1 cellular context compared by ENCODE assay signal in the genomic region with DNA sequence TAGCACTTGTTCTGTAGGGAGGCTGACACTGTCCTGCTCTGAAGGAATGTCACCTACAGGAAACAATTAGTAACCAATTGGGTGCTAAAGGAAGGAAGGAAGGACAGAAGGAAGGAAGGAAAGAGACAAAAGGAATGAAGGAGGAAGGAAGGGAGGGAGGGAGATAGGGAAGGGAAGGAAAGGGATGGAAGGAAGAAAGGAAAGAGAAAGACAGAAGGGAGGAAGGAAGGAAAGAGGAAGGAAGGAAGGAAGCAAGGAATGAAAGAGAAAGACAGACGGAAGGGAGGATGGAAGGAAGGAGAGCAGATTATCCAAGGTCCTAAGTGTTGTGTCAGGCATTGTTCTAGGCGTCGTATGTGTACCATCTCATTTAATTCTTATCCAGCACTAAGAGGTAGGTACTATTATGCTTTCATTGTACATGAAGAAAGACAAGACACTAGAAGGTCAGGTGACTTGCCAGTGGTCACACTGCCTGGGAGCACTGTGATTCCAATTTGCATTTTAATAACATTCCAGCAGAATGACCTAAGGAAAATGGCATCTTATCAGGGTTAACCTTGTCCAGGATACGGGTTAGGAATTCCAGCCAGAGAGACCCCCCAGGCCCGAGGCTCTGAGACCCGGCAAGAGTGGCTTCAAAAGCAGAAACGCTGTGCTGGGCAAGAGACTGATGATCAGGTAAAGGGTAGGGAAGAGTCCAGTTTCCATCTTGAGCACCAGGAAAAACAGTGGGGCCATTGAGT.
TF ChIP-seq lines count a peak whose summit lies in the region.

No MANE protein-coding gene starts in this region.

TF ChIP-seq in GM23338, 12 proteins besides CTCF, POLR2A, EP300 and RAD21:
- TF ChIP-seq, protein P1, sequence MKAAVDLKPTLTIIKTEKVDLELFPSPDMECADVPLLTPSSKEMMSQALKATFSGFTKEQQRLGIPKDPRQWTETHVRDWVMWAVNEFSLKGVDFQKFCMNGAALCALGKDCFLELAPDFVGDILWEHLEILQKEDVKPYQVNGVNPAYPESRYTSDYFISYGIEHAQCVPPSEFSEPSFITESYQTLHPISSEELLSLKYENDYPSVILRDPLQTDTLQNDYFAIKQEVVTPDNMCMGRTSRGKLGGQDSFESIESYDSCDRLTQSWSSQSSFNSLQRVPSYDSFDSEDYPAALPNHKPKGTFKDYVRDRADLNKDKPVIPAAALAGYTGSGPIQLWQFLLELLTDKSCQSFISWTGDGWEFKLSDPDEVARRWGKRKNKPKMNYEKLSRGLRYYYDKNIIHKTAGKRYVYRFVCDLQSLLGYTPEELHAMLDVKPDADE (IDR thresholded peaks at IDR 0.05): no peak
- TF ChIP-seq EZH2phosphoT487 (IDR thresholded peaks at IDR 0.05; ENCODE audit: unreplicated experiment) (no peak), ZNF331 (CRISPR knock-in tag; IDR thresholded peaks at IDR 0.05; ENCODE audit: low read depth) (no peak), NANOG (IDR thresholded peaks at IDR 0.05; ENCODE audit: borderline replicate concordance) (no peak), JUNB (IDR thresholded peaks at IDR 0.05; ENCODE audit: unreplicated experiment) (no peak), POLR2AphosphoS5 (IDR thresholded peaks at IDR 0.05; ENCODE audit: low read depth) (no peak), CREB1 (CRISPR knock-in tag; IDR thresholded peaks at IDR 0.05; ENCODE audit: low read depth) (no peak), STAT1 (IDR thresholded peaks at IDR 0.05; ENCODE audit: unreplicated experiment) (no peak), ZNF114 (CRISPR knock-in tag; IDR thresholded peaks at IDR 0.05) (no peak), EZH2 (IDR thresholded peaks at IDR 0.05; ENCODE audit: low read depth, unreplicated experiment) (no peak)
- TF ChIP-seq, protein P2, sequence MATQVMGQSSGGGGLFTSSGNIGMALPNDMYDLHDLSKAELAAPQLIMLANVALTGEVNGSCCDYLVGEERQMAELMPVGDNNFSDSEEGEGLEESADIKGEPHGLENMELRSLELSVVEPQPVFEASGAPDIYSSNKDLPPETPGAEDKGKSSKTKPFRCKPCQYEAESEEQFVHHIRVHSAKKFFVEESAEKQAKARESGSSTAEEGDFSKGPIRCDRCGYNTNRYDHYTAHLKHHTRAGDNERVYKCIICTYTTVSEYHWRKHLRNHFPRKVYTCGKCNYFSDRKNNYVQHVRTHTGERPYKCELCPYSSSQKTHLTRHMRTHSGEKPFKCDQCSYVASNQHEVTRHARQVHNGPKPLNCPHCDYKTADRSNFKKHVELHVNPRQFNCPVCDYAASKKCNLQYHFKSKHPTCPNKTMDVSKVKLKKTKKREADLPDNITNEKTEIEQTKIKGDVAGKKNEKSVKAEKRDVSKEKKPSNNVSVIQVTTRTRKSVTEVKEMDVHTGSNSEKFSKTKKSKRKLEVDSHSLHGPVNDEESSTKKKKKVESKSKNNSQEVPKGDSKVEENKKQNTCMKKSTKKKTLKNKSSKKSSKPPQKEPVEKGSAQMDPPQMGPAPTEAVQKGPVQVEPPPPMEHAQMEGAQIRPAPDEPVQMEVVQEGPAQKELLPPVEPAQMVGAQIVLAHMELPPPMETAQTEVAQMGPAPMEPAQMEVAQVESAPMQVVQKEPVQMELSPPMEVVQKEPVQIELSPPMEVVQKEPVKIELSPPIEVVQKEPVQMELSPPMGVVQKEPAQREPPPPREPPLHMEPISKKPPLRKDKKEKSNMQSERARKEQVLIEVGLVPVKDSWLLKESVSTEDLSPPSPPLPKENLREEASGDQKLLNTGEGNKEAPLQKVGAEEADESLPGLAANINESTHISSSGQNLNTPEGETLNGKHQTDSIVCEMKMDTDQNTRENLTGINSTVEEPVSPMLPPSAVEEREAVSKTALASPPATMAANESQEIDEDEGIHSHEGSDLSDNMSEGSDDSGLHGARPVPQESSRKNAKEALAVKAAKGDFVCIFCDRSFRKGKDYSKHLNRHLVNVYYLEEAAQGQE (IDR thresholded peaks at IDR 0.05; ENCODE audit: unreplicated experiment): no peak
- TF ChIP-seq, protein P3, sequence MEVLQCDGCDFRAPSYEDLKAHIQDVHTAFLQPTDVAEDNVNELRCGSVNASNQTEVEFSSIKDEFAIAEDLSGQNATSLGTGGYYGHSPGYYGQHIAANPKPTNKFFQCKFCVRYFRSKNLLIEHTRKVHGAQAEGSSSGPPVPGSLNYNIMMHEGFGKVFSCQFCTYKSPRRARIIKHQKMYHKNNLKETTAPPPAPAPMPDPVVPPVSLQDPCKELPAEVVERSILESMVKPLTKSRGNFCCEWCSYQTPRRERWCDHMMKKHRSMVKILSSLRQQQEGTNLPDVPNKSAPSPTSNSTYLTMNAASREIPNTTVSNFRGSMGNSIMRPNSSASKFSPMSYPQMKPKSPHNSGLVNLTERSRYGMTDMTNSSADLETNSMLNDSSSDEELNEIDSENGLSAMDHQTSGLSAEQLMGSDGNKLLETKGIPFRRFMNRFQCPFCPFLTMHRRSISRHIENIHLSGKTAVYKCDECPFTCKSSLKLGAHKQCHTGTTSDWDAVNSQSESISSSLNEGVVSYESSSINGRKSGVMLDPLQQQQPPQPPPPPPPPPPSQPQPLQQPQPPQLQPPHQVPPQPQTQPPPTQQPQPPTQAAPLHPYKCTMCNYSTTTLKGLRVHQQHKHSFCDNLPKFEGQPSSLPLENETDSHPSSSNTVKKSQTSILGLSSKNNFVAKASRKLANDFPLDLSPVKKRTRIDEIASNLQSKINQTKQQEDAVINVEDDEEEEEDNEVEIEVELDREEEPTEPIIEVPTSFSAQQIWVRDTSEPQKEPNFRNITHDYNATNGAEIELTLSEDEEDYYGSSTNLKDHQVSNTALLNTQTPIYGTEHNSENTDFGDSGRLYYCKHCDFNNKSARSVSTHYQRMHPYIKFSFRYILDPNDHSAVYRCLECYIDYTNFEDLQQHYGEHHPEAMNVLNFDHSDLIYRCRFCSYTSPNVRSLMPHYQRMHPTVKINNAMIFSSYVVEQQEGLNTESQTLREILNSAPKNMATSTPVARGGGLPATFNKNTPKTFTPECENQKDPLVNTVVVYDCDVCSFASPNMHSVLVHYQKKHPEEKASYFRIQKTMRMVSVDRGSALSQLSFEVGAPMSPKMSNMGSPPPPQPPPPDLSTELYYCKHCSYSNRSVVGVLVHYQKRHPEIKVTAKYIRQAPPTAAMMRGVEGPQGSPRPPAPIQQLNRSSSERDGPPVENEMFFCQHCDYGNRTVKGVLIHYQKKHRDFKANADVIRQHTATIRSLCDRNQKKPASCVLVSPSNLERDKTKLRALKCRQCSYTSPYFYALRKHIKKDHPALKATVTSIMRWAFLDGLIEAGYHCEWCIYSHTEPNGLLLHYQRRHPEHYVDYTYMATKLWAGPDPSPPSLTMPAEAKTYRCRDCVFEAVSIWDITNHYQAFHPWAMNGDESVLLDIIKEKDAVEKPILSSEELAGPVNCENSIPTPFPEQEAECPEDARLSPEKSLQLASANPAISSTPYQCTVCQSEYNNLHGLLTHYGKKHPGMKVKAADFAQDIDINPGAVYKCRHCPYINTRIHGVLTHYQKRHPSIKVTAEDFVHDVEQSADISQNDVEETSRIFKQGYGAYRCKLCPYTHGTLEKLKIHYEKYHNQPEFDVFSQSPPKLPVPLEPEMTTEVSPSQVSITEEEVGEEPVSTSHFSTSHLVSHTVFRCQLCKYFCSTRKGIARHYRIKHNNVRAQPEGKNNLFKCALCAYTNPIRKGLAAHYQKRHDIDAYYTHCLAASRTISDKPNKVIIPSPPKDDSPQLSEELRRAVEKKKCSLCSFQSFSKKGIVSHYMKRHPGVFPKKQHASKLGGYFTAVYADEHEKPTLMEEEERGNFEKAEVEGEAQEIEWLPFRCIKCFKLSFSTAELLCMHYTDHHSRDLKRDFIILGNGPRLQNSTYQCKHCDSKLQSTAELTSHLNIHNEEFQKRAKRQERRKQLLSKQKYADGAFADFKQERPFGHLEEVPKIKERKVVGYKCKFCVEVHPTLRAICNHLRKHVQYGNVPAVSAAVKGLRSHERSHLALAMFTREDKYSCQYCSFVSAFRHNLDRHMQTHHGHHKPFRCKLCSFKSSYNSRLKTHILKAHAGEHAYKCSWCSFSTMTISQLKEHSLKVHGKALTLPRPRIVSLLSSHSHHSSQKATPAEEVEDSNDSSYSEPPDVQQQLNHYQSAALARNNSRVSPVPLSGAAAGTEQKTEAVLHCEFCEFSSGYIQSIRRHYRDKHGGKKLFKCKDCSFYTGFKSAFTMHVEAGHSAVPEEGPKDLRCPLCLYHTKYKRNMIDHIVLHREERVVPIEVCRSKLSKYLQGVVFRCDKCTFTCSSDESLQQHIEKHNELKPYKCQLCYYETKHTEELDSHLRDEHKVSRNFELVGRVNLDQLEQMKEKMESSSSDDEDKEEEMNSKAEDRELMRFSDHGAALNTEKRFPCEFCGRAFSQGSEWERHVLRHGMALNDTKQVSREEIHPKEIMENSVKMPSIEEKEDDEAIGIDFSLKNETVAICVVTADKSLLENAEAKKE (CRISPR knock-in tag; IDR thresholded peaks at IDR 0.05): no peak
